ENCODE assay signal across 1 cellular context in the genomic region with DNA sequence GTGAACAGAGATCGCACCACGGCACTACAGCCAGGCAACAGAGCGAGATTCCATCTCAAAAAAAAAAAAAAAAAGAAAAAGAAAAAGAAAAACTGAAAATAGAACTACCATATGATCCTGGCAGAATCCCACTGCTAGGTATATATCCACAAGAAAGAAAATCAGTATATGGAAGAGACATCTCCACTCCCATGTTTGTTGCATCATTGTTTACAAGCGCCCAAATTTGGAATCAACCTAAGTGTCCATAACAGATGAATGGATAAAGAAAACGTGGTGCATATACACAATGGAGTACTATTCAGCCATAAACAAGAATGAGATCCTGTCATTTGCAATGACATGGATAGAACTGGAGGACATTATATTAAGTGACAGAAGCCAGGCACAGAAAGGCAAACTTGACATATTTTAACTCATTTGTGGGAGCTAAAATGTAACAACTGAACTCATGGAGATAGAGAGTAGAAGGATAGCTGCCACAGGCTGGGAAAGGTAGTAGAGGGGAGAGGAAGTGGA.
TF ChIP-seq lines count a peak whose summit lies in the region.

No MANE protein-coding gene starts in this region.

TF ChIP-seq in K562, 482 proteins besides CTCF, POLR2A, EP300 and RAD21 (continued from another document):
- TF ChIP-seq, protein P1, sequence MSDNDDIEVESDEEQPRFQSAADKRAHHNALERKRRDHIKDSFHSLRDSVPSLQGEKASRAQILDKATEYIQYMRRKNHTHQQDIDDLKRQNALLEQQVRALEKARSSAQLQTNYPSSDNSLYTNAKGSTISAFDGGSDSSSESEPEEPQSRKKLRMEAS (CRISPR knock-in tag; IDR thresholded peaks at IDR 0.05), result no peak
- TF ChIP-seq RFX7 (CRISPR knock-in tag; IDR thresholded peaks at IDR 0.05), result no peak
